In the genomic region with DNA sequence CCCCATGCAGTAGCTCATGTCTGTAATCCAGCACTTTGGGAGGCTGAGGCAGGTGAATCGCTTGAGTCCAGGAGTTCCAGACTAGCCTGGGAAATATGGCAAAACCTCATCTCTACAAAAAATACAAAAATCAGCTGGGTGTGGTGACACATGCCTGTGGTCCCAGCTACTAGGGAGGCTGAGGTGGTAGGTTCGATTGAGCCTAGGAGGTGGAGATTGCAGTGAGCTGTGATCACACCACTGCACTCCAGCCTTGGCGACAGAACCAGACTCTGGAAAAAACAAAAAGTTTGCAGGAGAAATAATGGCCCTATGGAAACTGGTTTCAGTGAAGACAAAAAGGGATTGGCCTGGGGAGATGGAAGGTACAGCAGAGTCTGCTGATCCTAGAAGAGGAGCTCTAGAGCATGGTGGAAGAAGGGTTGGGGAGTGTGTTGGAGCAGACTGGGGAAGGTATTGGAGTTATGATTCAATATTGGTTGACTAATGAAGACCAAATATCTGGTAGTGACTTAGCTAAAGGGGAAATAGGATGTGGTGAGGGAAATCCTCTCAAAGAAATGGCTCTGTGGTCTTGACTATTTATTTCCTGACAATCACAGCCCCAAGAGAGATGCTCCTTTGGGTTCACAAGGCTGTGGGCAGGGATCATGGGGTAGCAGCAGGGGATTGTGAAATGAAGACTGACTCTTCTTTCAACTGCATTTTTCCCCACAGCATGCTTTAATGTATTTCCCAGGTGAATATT, we compare ENCODE assay signal across 13 cellular contexts.
DNase-seq lines count a peak whose midpoint lies in the region; ATAC-seq and TF ChIP-seq lines count a peak whose summit lies in the region.
"Had no signal": no experiment of that assay in that cellular context is flagged by ENCODE, and none has a peak within 500 bp of the region (broad histone marks: within the 10 kb centered on the region; RNA-seq: fewer than 3 reads in every experiment).

No MANE protein-coding gene starts in this region.

- no peak overlapping the region for H3K56ac ChIP-seq in H9 (ENCODE audit: insufficient read length, low read depth, low read length)

- ATAC-seq in HG03439 (IDR thresholded peaks at IDR 0.05; ENCODE audit: unreplicated experiment), result no peak
- ATAC-seq: HCT116 had no signal

- H3K4me2 ChIP-seq in H9 (ENCODE audit: insufficient read depth, insufficient read length, low read length), result no peak overlapping the region

- H3K4me3 Mint-ChIP-seq in activated CD4-positive, alpha-beta T cell treated with anti-CD3 and anti-CD28 coated beads, Interleukin-2, amount 10 ng/mL, durations not matched to agents 24 days and 14 days, result no peak overlapping the region
- no peak overlapping the region for H3K4me3 Mint-ChIP-seq in activated CD4-positive, alpha-beta memory T cell treated with anti-CD3 and anti-CD28 coated beads for 36 hours
- H3K4me3 Mint-ChIP-seq in activated T-helper 2 cell treated with anti-CD3 and anti-CD28 coated beads, Interferon-gamma antibody, Interleukin-2, Interleukin-4, amounts not matched to agents 10 μg/mL and 5 μg/mL and 100 μg/mL, durations not matched to agents 14 hours and 24 hours and 36 hours (ENCODE audit: low read depth), result no peak overlapping the region
- H3K4me3 Mint-ChIP-seq in H9, result no peak overlapping the region

- H3K23me2 ChIP-seq in H9 (ENCODE audit: insufficient read length, low read depth, low read length, poor library complexity, severe bottlenecking), result no peaks in the 10 kb centered on the region

- DNase-seq in activated CD4-positive, alpha-beta T cell treated with anti-CD3 and anti-CD28 coated beads, Interleukin-2, amount 10 ng/mL, durations not matched to agents 24 days and 14 days, result peak; percentile 62
- DNase-seq in activated CD4-positive, alpha-beta T cell treated with anti-CD3 and anti-CD28 coated beads, Interleukin-2, amount 50 U/mL, for 1 hour, result no peak
- peak; percentile 72 for DNase-seq in LHCN-M2 (ENCODE audit: low read depth)
- DNase-seq in activated CD4-positive, alpha-beta memory T cell treated with anti-CD3 and anti-CD28 coated beads for 36 hours, result peak; percentile 16
- DNase-seq in myocyte (ENCODE audit: low read depth), result peak; percentile 18
- DNase-seq in activated T-helper 2 cell treated with anti-CD3 and anti-CD28 coated beads, Interferon-gamma antibody, Interleukin-2, Interleukin-4, amounts not matched to agents 10 μg/mL and 5 μg/mL and 100 μg/mL, durations not matched to agents 14 hours and 24 hours and 36 hours (ENCODE audit: low spot score), result no peak
- no peak for DNase-seq in H9
- DNase-seq: mesendoderm; NCI-H748 treated with DMSO at 0.1 percent for 48 hours; stimulated activated naive CD4-positive, alpha-beta T cell treated with Interleukin-2 at 50 U/mL for 16 hours had no signal

- no peak overlapping the region for H2BK20ac ChIP-seq in H9 (ENCODE audit: low read depth, low read length, poor library complexity, severe bottlenecking)

- H2BK15ac ChIP-seq in H9 (ENCODE audit: low read depth, low read length), result no peak overlapping the region

- no peak overlapping the region for H4K5ac ChIP-seq in H9 (ENCODE audit: insufficient read length, low read depth, low read length)

- intact Hi-C loops in activated CD4-positive, alpha-beta T cell treated with anti-CD3 and anti-CD28 coated beads, Interleukin-2, amount 10 ng/mL, durations not matched to agents 24 days and 14 days (cut with micrococcal nuclease), result no loop called here
- intact Hi-C loops in activated CD4-positive, alpha-beta memory T cell treated with anti-CD3 and anti-CD28 coated beads for 36 hours (cut with micrococcal nuclease), result no loop called here
- intact Hi-C loops in activated T-helper 2 cell treated with anti-CD3 and anti-CD28 coated beads, Interferon-gamma antibody, Interleukin-2, Interleukin-4, amounts not matched to agents 10 μg/mL and 5 μg/mL and 100 μg/mL, durations not matched to agents 14 hours and 24 hours and 36 hours (cut with micrococcal nuclease), result loop anchor here (10.0 kb wide), 2 partner anchors 282 to 472 kb away; partner anchors contain the start of genes SF3B5 and UTRN

- no peaks in the 10 kb centered on the region for H3K27me3 Mint-ChIP-seq in activated CD4-positive, alpha-beta T cell treated with anti-CD3 and anti-CD28 coated beads, Interleukin-2, amount 10 ng/mL, durations not matched to agents 24 days and 14 days
- H3K27me3 Mint-ChIP-seq in activated CD4-positive, alpha-beta memory T cell treated with anti-CD3 and anti-CD28 coated beads for 36 hours, result no peaks in the 10 kb centered on the region
- H3K27me3 Mint-ChIP-seq in activated T-helper 2 cell treated with anti-CD3 and anti-CD28 coated beads, Interferon-gamma antibody, Interleukin-2, Interleukin-4, amounts not matched to agents 10 μg/mL and 5 μg/mL and 100 μg/mL, durations not matched to agents 14 hours and 24 hours and 36 hours (ENCODE audit: low read depth), result no peaks in the 10 kb centered on the region
- no peaks in the 10 kb centered on the region for H3K27me3 Mint-ChIP-seq in H9 (ENCODE audit: low read depth)

- H3K4ac ChIP-seq in H9 (ENCODE audit: low read depth, low read length), result no peak overlapping the region

- WGBS in H9 (ENCODE audit: extremely low coverage, insufficient read length, low lambda C conversion rate), result no CpG with 5 or more reads among the region's 3 CpGs

- no peak overlapping the region for H2BK5ac ChIP-seq in H9 (ENCODE audit: insufficient read length, low read length)

- no peak overlapping the region for H2BK12ac ChIP-seq in H9 (ENCODE audit: insufficient read length, low read depth, low read length)

- H3K9me3 ChIP-seq in H9 (ENCODE audit: control insufficient read depth, low read depth, low read length), result no peaks in the 10 kb centered on the region

- no peaks in the 10 kb centered on the region for H3K27me3 ChIP-seq in H9 (ENCODE audit: insufficient read depth, low read length)

- no peak overlapping the region for H2AK5ac ChIP-seq in H9 (ENCODE audit: insufficient read length, low read length)

- no peak overlapping the region for H4K91ac ChIP-seq in H9 (ENCODE audit: insufficient read length, low read depth, low read length)

- no peak overlapping the region for H3K14ac ChIP-seq in H9 (ENCODE audit: insufficient read depth, low read length)

- no peak overlapping the region for H3T11ph ChIP-seq in H9 (ENCODE audit: low read length)

- H3K36me3 Mint-ChIP-seq in activated CD4-positive, alpha-beta T cell treated with anti-CD3 and anti-CD28 coated beads, Interleukin-2, amount 10 ng/mL, durations not matched to agents 24 days and 14 days (ENCODE audit: low read depth), result peaks cover 24% of the 10 kb centered on the region
- peaks cover 15% of the 10 kb centered on the region for H3K36me3 Mint-ChIP-seq in activated CD4-positive, alpha-beta memory T cell treated with anti-CD3 and anti-CD28 coated beads for 36 hours
- peaks cover 31% of the 10 kb centered on the region for H3K36me3 Mint-ChIP-seq in activated T-helper 2 cell treated with anti-CD3 and anti-CD28 coated beads, Interferon-gamma antibody, Interleukin-2, Interleukin-4, amounts not matched to agents 10 μg/mL and 5 μg/mL and 100 μg/mL, durations not matched to agents 14 hours and 24 hours and 36 hours (ENCODE audit: low read depth)
- H3K36me3 Mint-ChIP-seq in H9 (ENCODE audit: insufficient read depth in 1 of 3, low read depth in 3 of 3), result peaks cover 0 to 4% (median 0%) of the 10 kb centered on the region in 3 experiments; a peak in 3 of 7 replicates

- H3K23ac ChIP-seq in H9 (ENCODE audit: insufficient read length, low read depth, low read length), result no peak overlapping the region

- no peaks in the 10 kb centered on the region for H3K79me2 ChIP-seq in H9 (ENCODE audit: insufficient read depth, low read length)

- CTCF ChIA-PET in activated CD4-positive, alpha-beta memory T cell treated with anti-CD3 and anti-CD28 coated beads for 36 hours (lab: Charles Lee), result no interaction called here

- TF ChIP-seq CTCF in H9 (conservative IDR thresholded peaks at IDR 0.05), result no peak

- H3K4me1 ChIP-seq in H9 (ENCODE audit: insufficient read depth, low read length), result no peaks in the 10 kb centered on the region

- no peak overlapping the region for H3K18ac ChIP-seq in H9 (ENCODE audit: insufficient read length, low read depth, low read length)

- POLR2A ChIA-PET in activated CD4-positive, alpha-beta memory T cell treated with anti-CD3 and anti-CD28 coated beads for 36 hours (lab: Charles Lee), result no interaction called here

- H2AFZ ChIP-seq in H9 (ENCODE audit: low read length), result no peak overlapping the region

- H4K20me1 ChIP-seq in H9 (ENCODE audit: control insufficient read depth, insufficient read depth, insufficient read length), result no peaks in the 10 kb centered on the region

- peaks cover 3% of the 10 kb centered on the region for H3K9me3 Mint-ChIP-seq in activated CD4-positive, alpha-beta T cell treated with anti-CD3 and anti-CD28 coated beads, Interleukin-2, amount 10 ng/mL, durations not matched to agents 24 days and 14 days
- H3K9me3 Mint-ChIP-seq in activated CD4-positive, alpha-beta memory T cell treated with anti-CD3 and anti-CD28 coated beads for 36 hours, result no peaks in the 10 kb centered on the region
- peaks cover 3% of the 10 kb centered on the region for H3K9me3 Mint-ChIP-seq in activated T-helper 2 cell treated with anti-CD3 and anti-CD28 coated beads, Interferon-gamma antibody, Interleukin-2, Interleukin-4, amounts not matched to agents 10 μg/mL and 5 μg/mL and 100 μg/mL, durations not matched to agents 14 hours and 24 hours and 36 hours
- no peaks in the 10 kb centered on the region for H3K9me3 Mint-ChIP-seq in H9

- no peak overlapping the region for H4K8ac ChIP-seq in H9 (replicated peaks; ENCODE audit: insufficient read length, low read depth, low read length)

- no peak overlapping the region for H3K9ac ChIP-seq in H9 (ENCODE audit: extremely low read depth, insufficient read length, low read length)

- no peak overlapping the region for H3K27ac Mint-ChIP-seq in activated CD4-positive, alpha-beta T cell treated with anti-CD3 and anti-CD28 coated beads, Interleukin-2, amount 10 ng/mL, durations not matched to agents 24 days and 14 days
- no peak overlapping the region for H3K27ac Mint-ChIP-seq in activated CD4-positive, alpha-beta memory T cell treated with anti-CD3 and anti-CD28 coated beads for 36 hours
- H3K27ac Mint-ChIP-seq in activated T-helper 2 cell treated with anti-CD3 and anti-CD28 coated beads, Interferon-gamma antibody, Interleukin-2, Interleukin-4, amounts not matched to agents 10 μg/mL and 5 μg/mL and 100 μg/mL, durations not matched to agents 14 hours and 24 hours and 36 hours, result no peak overlapping the region
- H3K27ac Mint-ChIP-seq in H9, result no peak overlapping the region

- H3K4me1 Mint-ChIP-seq in activated CD4-positive, alpha-beta T cell treated with anti-CD3 and anti-CD28 coated beads, Interleukin-2, amount 10 ng/mL, durations not matched to agents 24 days and 14 days, result peaks cover 6% of the 10 kb centered on the region
- no peaks in the 10 kb centered on the region for H3K4me1 Mint-ChIP-seq in activated CD4-positive, alpha-beta memory T cell treated with anti-CD3 and anti-CD28 coated beads for 36 hours (ENCODE audit: low read depth)
- H3K4me1 Mint-ChIP-seq in activated T-helper 2 cell treated with anti-CD3 and anti-CD28 coated beads, Interferon-gamma antibody, Interleukin-2, Interleukin-4, amounts not matched to agents 10 μg/mL and 5 μg/mL and 100 μg/mL, durations not matched to agents 14 hours and 24 hours and 36 hours (ENCODE audit: low read depth), result peaks cover 5% of the 10 kb centered on the region
- peaks cover 0 to 3% of the 10 kb centered on the region in 2 experiments; a peak in 1 of 4 replicates for H3K4me1 Mint-ChIP-seq in H9

- H3K79me1 ChIP-seq in H9 (ENCODE audit: insufficient read depth, low read depth, low read length, poor library complexity, severe bottlenecking), result no peaks in the 10 kb centered on the region

- H3K27ac ChIP-seq in H9 (ENCODE audit: insufficient read length, low read depth, low read length), result no peak overlapping the region
- H3K27ac ChIP-seq: skin epidermis had no signal

- no peak overlapping the region for H2BK120ac ChIP-seq in H9 (ENCODE audit: low read depth, low read length, poor library complexity, severe bottlenecking)

Comparison
In these comparisons a context has a peak if more than half of its experiments do, and no peak if none do; other contexts are left out.
1. DNase-seq: peak in activated CD4-positive, alpha-beta T cell treated with anti-CD3 and anti-CD28 coated beads, Interleukin-2, amount 10 ng/mL, durations not matched to agents 24 days and 14 days (single experiment), LHCN-M2 (single experiment), activated CD4-positive, alpha-beta memory T cell treated with anti-CD3 and anti-CD28 coated beads for 36 hours (single experiment) and myocyte (single experiment); none in activated CD4-positive, alpha-beta T cell treated with anti-CD3 and anti-CD28 coated beads, Interleukin-2, amount 50 U/mL, for 1 hour (single experiment), activated T-helper 2 cell treated with anti-CD3 and anti-CD28 coated beads, Interferon-gamma antibody, Interleukin-2, Interleukin-4, amounts not matched to agents 10 μg/mL and 5 μg/mL and 100 μg/mL, durations not matched to agents 14 hours and 24 hours and 36 hours (single experiment) and H9 (single experiment).